ENCODE assay signal across 8 cellular contexts in the genomic region with DNA sequence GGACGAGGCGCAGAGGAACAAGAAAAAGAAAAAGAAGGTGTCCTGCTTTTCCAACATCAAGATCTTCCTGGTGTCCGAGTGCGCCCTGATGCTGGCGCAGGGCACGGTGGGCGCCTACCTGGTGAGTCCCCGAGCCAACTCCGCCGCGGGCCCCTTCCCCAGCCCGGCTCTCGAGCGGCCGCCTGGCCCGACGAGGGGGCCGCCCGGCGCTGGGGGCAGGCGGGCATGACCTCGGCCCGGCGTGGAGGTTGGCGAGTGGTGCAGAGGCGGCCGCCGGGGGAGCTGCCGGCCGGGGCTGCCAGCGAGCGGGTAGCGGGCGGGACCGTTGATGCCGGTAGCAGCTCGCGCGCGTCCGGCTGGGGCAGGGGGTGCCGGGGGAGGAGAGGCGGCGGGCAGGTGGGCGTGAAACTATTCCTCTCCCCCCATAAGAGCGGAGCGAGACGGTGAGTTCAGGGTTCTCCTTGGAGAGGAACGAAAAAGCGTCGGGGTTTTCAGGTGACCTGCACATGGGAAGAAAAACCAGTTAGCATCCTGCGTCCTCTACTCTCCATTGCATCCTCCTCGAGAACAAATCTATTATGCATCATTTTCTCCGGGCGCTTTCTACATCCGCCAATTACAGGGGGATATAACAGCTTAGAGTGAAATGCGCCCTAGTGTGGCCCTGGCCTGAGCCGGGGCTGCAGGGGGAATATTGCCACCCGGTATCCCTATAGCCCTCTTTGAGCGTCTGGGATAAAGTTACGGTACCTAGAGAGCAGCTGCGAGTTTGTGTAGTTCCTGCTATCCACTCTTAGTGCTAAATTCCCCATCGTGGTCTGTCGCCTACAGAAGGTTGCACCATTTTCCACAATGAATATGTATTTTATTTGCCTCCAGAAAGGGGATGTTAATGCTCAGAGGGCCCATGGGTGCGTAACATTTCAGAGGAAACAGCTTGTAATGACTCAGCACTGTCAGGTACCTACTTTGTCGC. TPM values are rescaled to one million over a fixed set of nuclear protein-coding genes. Genes with fewer than 3 reads are reported as not detected.
DNase-seq lines count a peak whose midpoint lies in the region; ATAC-seq and TF ChIP-seq lines count a peak whose summit lies in the region.

No MANE protein-coding gene starts in this region.

- peak; percentile 10 for ATAC-seq in CD8-positive, alpha-beta T cell
- ATAC-seq in HG02840 (IDR thresholded peaks at IDR 0.05; ENCODE audit: low FRiP score, unreplicated experiment): no peak

- DNase-seq in CD8-positive, alpha-beta T cell: peak in 4 of 7 experiments; percentile 29 to 66 (median 44)
- DNase-seq in NB4 (ENCODE audit: low read depth) (peak; percentile 81), lower leg skin (ENCODE audit: low spot score in 2 of 2) (peak in 1 of 2 donors; percentile 91), H4 (ENCODE audit: low spot score) (no peak)
- DNase-seq in activated CD4-positive, alpha-beta T cell treated with anti-CD3 and anti-CD28 coated beads, Interleukin-2, amount 10 ng/mL, durations not matched to agents 7 days and 5 days: peak; percentile 43
- peak; percentile 56 for DNase-seq in stimulated activated CD8-positive, alpha-beta memory T cell treated with anti-CD3 and anti-CD28 coated beads, Interleukin-4, amount 100 ng/mL, for 48 hours

- H3K27me3 ChIP-seq in CD8-positive, alpha-beta T cell (ENCODE audit: insufficient read depth, low read length): no peaks in the 10 kb centered on the region
- H3K27me3 ChIP-seq in ectodermal cell (ENCODE audit: control insufficient read depth, insufficient read depth, low read length, poor library complexity, severe bottlenecking): peaks cover 25% of the 10 kb centered on the region

- WGBS in ectodermal cell, 2 experiments: 4% methylated on average over 62 to 66 of the region's 66 CpGs
- WGBS in lower leg skin, 2 donors: 7 to 9% methylated on average over 31 to 50 of the region's 66 CpGs

- peaks cover 3% of the 10 kb centered on the region for H3K36me3 Mint-ChIP-seq in CD8-positive, alpha-beta T cell
- peaks cover 16% of the 10 kb centered on the region for H3K36me3 Mint-ChIP-seq in activated CD4-positive, alpha-beta T cell treated with anti-CD3 and anti-CD28 coated beads, Interleukin-2, amount 10 ng/mL, durations not matched to agents 7 days and 5 days (ENCODE audit: low read depth)

- intact Hi-C loops in CD8-positive, alpha-beta T cell (cut with DNase I, micrococcal nuclease): loop anchor here (2.0 to 10.0 kb wide), 8 partner anchors 65 to 1757 kb away; a partner anchor contains a TSS
- intact Hi-C loops in lower leg skin (cut with DNase I; ENCODE audit: low total_unique reads): loop anchor here (5.0 to 10.0 kb wide), 2 partner anchors 121 to 223 kb away; no protein-coding TSS in a partner anchor

- peaks cover 71% of the 10 kb centered on the region for H3K4me1 Mint-ChIP-seq in CD8-positive, alpha-beta T cell (ENCODE audit: low read depth)
- peaks cover 71% of the 10 kb centered on the region for H3K4me1 Mint-ChIP-seq in activated CD4-positive, alpha-beta T cell treated with anti-CD3 and anti-CD28 coated beads, Interleukin-2, amount 10 ng/mL, durations not matched to agents 7 days and 5 days

- POLR2A ChIA-PET in CD8-positive, alpha-beta T cell (lab: Charles Lee): interaction anchor here (1.0 to 1.5 kb wide), 4 partner anchors 9 to 247 kb away, joined by 3 to 5 read pairs (median 4); no protein-coding TSS in a partner anchor
- POLR2A ChIA-PET in activated CD4-positive, alpha-beta T cell treated with anti-CD3 and anti-CD28 coated beads, Interleukin-2, amount 10 ng/mL, durations not matched to agents 7 days and 5 days (lab: Charles Lee): interaction anchor here (0.6 to 1.1 kb wide), 3 partner anchors 10 to 543 kb away, joined by 3 to 4 read pairs (median 3); no protein-coding TSS in a partner anchor

- TF ChIP-seq POLR2A in NB4 (IDR thresholded peaks at IDR 0.05; ENCODE audit: extremely low read depth, insufficient read length): no peak
- no peak for TF ChIP-seq POLR2A in lower leg skin (IDR thresholded peaks at IDR 0.05)

- peak overlapping the region; percentile 6 for H3K27ac ChIP-seq in CD8-positive, alpha-beta T cell (ENCODE audit: low read depth, low read length)
- H3K27ac ChIP-seq in ectodermal cell (ENCODE audit: insufficient read depth, low read depth, low read length, poor library complexity, severe bottlenecking): no peak overlapping the region

- no peaks in the 10 kb centered on the region for H3K9me3 ChIP-seq in CD8-positive, alpha-beta T cell (ENCODE audit: low read length)
- H3K9me3 ChIP-seq in ectodermal cell (ENCODE audit: control insufficient read depth, low read length): no peaks in the 10 kb centered on the region

- H3K27me3 Mint-ChIP-seq in CD8-positive, alpha-beta T cell (ENCODE audit: low read depth): no peaks in the 10 kb centered on the region
- peaks cover 5% of the 10 kb centered on the region for H3K27me3 Mint-ChIP-seq in activated CD4-positive, alpha-beta T cell treated with anti-CD3 and anti-CD28 coated beads, Interleukin-2, amount 10 ng/mL, durations not matched to agents 7 days and 5 days

- peak overlapping the region; percentile 87 for H3K4me3 Mint-ChIP-seq in CD8-positive, alpha-beta T cell
- H3K4me3 Mint-ChIP-seq in activated CD4-positive, alpha-beta T cell treated with anti-CD3 and anti-CD28 coated beads, Interleukin-2, amount 10 ng/mL, durations not matched to agents 7 days and 5 days: peak overlapping the region; percentile 83

- H3K27ac Mint-ChIP-seq in CD8-positive, alpha-beta T cell: peak overlapping the region; percentile 87
- peak overlapping the region; percentile 85 for H3K27ac Mint-ChIP-seq in activated CD4-positive, alpha-beta T cell treated with anti-CD3 and anti-CD28 coated beads, Interleukin-2, amount 10 ng/mL, durations not matched to agents 7 days and 5 days

- TF ChIP-seq CTCF in CD8-positive, alpha-beta T cell (IDR thresholded peaks at IDR 0.05): no peak
- no peak for TF ChIP-seq CTCF in NB4 (IDR thresholded peaks at IDR 0.05; ENCODE audit: low read depth, low read length)
- no peak for TF ChIP-seq CTCF in lower leg skin (IDR thresholded peaks at IDR 0.05)

- no peaks in the 10 kb centered on the region for H3K36me3 ChIP-seq in CD8-positive, alpha-beta T cell (ENCODE audit: insufficient read depth, low read length)
- no peaks in the 10 kb centered on the region for H3K36me3 ChIP-seq in ectodermal cell (ENCODE audit: control insufficient read depth, insufficient read depth, low read length)

- no peaks in the 10 kb centered on the region for H3K9me3 Mint-ChIP-seq in CD8-positive, alpha-beta T cell
- peaks cover 3% of the 10 kb centered on the region for H3K9me3 Mint-ChIP-seq in activated CD4-positive, alpha-beta T cell treated with anti-CD3 and anti-CD28 coated beads, Interleukin-2, amount 10 ng/mL, durations not matched to agents 7 days and 5 days

- H3K4me1 ChIP-seq in CD8-positive, alpha-beta T cell (ENCODE audit: insufficient read depth, low read length): peaks cover 68% of the 10 kb centered on the region
- peaks cover 6% of the 10 kb centered on the region for H3K4me1 ChIP-seq in ectodermal cell (ENCODE audit: control insufficient read depth, insufficient read depth, low read length)

- CTCF ChIA-PET in CD8-positive, alpha-beta T cell (lab: Charles Lee): interaction anchor here (0.9 to 1.9 kb wide), 7 partner anchors 16 to 148 kb away, joined by 3 to 8 read pairs (median 4); no protein-coding TSS in a partner anchor
- CTCF ChIA-PET in activated CD4-positive, alpha-beta T cell treated with anti-CD3 and anti-CD28 coated beads, Interleukin-2, amount 10 ng/mL, durations not matched to agents 7 days and 5 days (lab: Charles Lee): interaction anchor here (0.9 to 2.9 kb wide), 9 partner anchors 8 to 224 kb away, joined by 3 to 17 read pairs (median 4); no protein-coding TSS in a partner anchor

- H3K4me3 ChIP-seq in CD8-positive, alpha-beta T cell (ENCODE audit: low read depth, low read length): peak overlapping the region; percentile 34
- H3K4me3 ChIP-seq in NB4 (ENCODE audit: low read depth, low read length): peak overlapping the region; percentile 53
- peak overlapping the region; percentile 62 for H3K4me3 ChIP-seq in ectodermal cell (ENCODE audit: insufficient read depth, low read depth, low read length)
- H3K4me3 ChIP-seq in lower leg skin (ENCODE audit: low read depth, poor library complexity, severe bottlenecking): peak overlapping the region; percentile 68

RNA-seq across cellular contexts. Expression of a gene that starts 0.7 kb away (rescaled TPM):
- 10 to 100 TPM; 16.7 to 18.1 TPM for total RNA-seq in CD8-positive, alpha-beta T cell
- 10 to 100 TPM; 41.8 to 46.8 TPM for total RNA-seq in activated CD4-positive, alpha-beta T cell treated with anti-CD3 and anti-CD28 coated beads, Interleukin-2, amount 10 ng/mL, durations not matched to agents 7 days and 5 days
- 11.0 TPM for polyA plus RNA-seq in ectodermal cell (2013, experiment 1 of 4)
- polyA plus RNA-seq in ectodermal cell (2013, experiment 2 of 4): 8.3 TPM
- 10.6 TPM for polyA plus RNA-seq in ectodermal cell (2013, experiment 3 of 4)
- 16.7 TPM for polyA plus RNA-seq in ectodermal cell (2013, experiment 4 of 4)
- total RNA-seq in lower leg skin: 10 to 100 TPM; 23.1 to 62.8 (median 35.1) TPM
- 7.2 and 9.3 TPM in 2 replicates for total RNA-seq in H4 (2014; rRNA removed; shearing (Covaris generic))
